ENCODE assay signal across 23 cellular contexts in genomic region chr6:135728589-135728988, GRCh38.
DNase-seq lines count a peak whose midpoint lies in the region; ATAC-seq, FAIRE-seq and TF ChIP-seq lines count a peak whose summit lies in the region.
"Had no signal": no experiment of that assay in that cellular context is flagged by ENCODE, and none has a peak within 500 bp of the region (broad histone marks: within the 10 kb centered on the region; RNA-seq: fewer than 3 reads in every experiment).

No MANE protein-coding gene starts in this region.

- CTCF ChIA-PET in A549 (lab: Yijun Ruan, JAX), result no interaction called here

- no peak for FAIRE-seq in A549 (lab: Jason Lieb, UNC)
- FAIRE-seq: A204.1, G401.6, GM12892, GM19239 had no signal

- TF ChIP-seq POLR2A in A549 (IDR thresholded peaks at IDR 0.05; ENCODE audit: low read length), result no peak
- TF ChIP-seq POLR2A in prostate gland (IDR thresholded peaks at IDR 0.05), result no peak

- intact Hi-C loops in prostate gland (cut with DNase I) (no loop called here), aorta (cut with DNase I) (no loop called here)

- H3K36me3 ChIP-seq in prostate gland (no peaks in the 10 kb centered on the region), aorta (ENCODE audit: control insufficient read depth in 1 of 2, insufficient read depth in 2 of 2, low read length in 1 of 2) (no peaks in the 10 kb centered on the region)
- H3K36me3 ChIP-seq: BE2C had no signal

- POLR2A ChIA-PET in A549 (lab: Yijun Ruan, JAX), result no interaction called here

- no peak for TF ChIP-seq RAD21 in A549 (conservative IDR thresholded peaks at IDR 0.05 in 1 of 2, IDR thresholded peaks at IDR 0.05 in 1 of 2)

- H3K4me1 ChIP-seq in A549 (peaks cover 5% of the 10 kb centered on the region), prostate gland (replicated peaks) (no peaks in the 10 kb centered on the region), aorta (ENCODE audit: control insufficient read depth in 1 of 2, insufficient read depth in 2 of 2, low read length in 2 of 2) (no peaks in the 10 kb centered on the region)
- H3K4me1 ChIP-seq: BE2C; BLaER1 treated with 17β-estradiol and CSF1 and Interleukin-3, amounts not matched to agents 10 nM and 100 nM had no signal

- no peak for TF ChIP-seq EP300 in A549 (IDR thresholded peaks at IDR 0.05)

- WGBS in A549 (ENCODE audit: missing lambda C conversion rate), result 72% methylated on average over 2 of the region's 2 CpGs
- WGBS in prostate gland, result 16% methylated on average over 2 of the region's 2 CpGs
- 75 to 76% methylated on average over 2 of the region's 2 CpGs for WGBS in aorta, 2 donors

- H3K9me3 ChIP-seq in A549 (peaks cover 27% of the 10 kb centered on the region), prostate gland (no peaks in the 10 kb centered on the region), aorta (ENCODE audit: control insufficient read depth, low read length) (no peaks in the 10 kb centered on the region)
- H3K9me3 ChIP-seq: BE2C had no signal

- H3K27me3 ChIP-seq in prostate gland (replicated peaks; ENCODE audit: insufficient read depth) (no peaks in the 10 kb centered on the region), aorta (ENCODE audit: control insufficient read depth in 1 of 2, insufficient read depth in 2 of 2, low read length in 1 of 2) (no peaks in the 10 kb centered on the region)
- H3K27me3 ChIP-seq: BE2C; BLaER1 treated with 17β-estradiol and CSF1 and Interleukin-3, amounts not matched to agents 10 nM and 100 nM had no signal

- no peak for TF ChIP-seq CTCF in A549 (IDR thresholded peaks at IDR 0.05)
- TF ChIP-seq CTCF in VCaP (conservative IDR thresholded peaks at IDR 0.05), result no peak
- TF ChIP-seq CTCF in prostate gland (IDR thresholded peaks at IDR 0.05), result no peak

- H3K4me2 ChIP-seq in A549, result peak overlapping the region; percentile 23; the same call in 2 of the 3 replicates
- H3K4me2 ChIP-seq: BLaER1 treated with 17β-estradiol and CSF1 and Interleukin-3, amounts not matched to agents 10 nM and 100 nM; GM23338 had no signal

- H3K27ac ChIP-seq in A549 (peak overlapping the region; percentile 33 to 49; a peak in 5 of 6 replicates), VCaP (peak overlapping the region; percentile 47), prostate gland (no peak overlapping the region), aorta (ENCODE audit: low read depth in 1 of 2, low read length in 2 of 2) (no peak overlapping the region)
- H3K27ac ChIP-seq: 22Rv1; BLaER1 treated with 17β-estradiol and CSF1 and Interleukin-3, amounts not matched to agents 10 nM and 100 nM had no signal

- ATAC-seq in A549 (no peak), HG03432 (IDR thresholded peaks at IDR 0.05; ENCODE audit: unreplicated experiment) (no peak), aorta (ENCODE audit: low FRiP score) (no peak)
- ATAC-seq: GM23338, HCT116 had no signal

- H3K4me3 ChIP-seq in A549, result no peak overlapping the region
- H3K4me3 ChIP-seq in prostate gland, result no peak overlapping the region
- no peak overlapping the region for H3K4me3 ChIP-seq in aorta (ENCODE audit: low read length in 2 of 2)
- H3K4me3 ChIP-seq: BLaER1 treated with 17β-estradiol and CSF1 and Interleukin-3, amounts not matched to agents 10 nM and 100 nM; GM23338 had no signal

- DNase-seq in A549 (ENCODE audit: low read depth in 1 of 2, low spot score in 1 of 2), result no peak
- peak; percentile 59 for DNase-seq in M059J (ENCODE audit: low read depth)
- peak; percentile 6 for DNase-seq in prostate gland (ENCODE audit: low spot score)
- no peak for DNase-seq in DMS153 (lab: John Stamatoyannopoulos, UW)
- DNase-seq in aorta, result no peak
- DNase-seq: ACHN; AML-193; BE2C; CD4-positive, alpha-beta T cell; CD8-positive, alpha-beta memory T cell; DMS 273 treated with DMSO at 0.1 percent for 48 hours; DMS53; H9 had no signal

TF ChIP-seq in A549, 52 proteins besides CTCF, POLR2A, EP300 and RAD21:
- TF ChIP-seq CHD4 (IDR thresholded peaks at IDR 0.05; ENCODE audit: borderline replicate concordance), result no peak
- TF ChIP-seq KDM1A (IDR thresholded peaks at IDR 0.05; ENCODE audit: low read depth), result no peak
- no peak for TF ChIP-seq ZFP36 (IDR thresholded peaks at IDR 0.05; ENCODE audit: borderline replicate concordance, partially characterized antibody)
- no peak for TF ChIP-seq BCL3 (IDR thresholded peaks at IDR 0.05)
- no peak for TF ChIP-seq HMGXB4 (CRISPR knock-in tag; IDR thresholded peaks at IDR 0.05; ENCODE audit: borderline replicate concordance)
- TF ChIP-seq SMC3 (IDR thresholded peaks at IDR 0.05), result no peak
- TF ChIP-seq CBX8 (IDR thresholded peaks at IDR 0.05), result no peak
- no peak for TF ChIP-seq PHF8 (IDR thresholded peaks at IDR 0.05; ENCODE audit: borderline replicate concordance, low read depth)
- no peak for TF ChIP-seq JUNB (IDR thresholded peaks at IDR 0.05)
- no peak for TF ChIP-seq EHMT2 (IDR thresholded peaks at IDR 0.05; ENCODE audit: low read depth)
- no peak for TF ChIP-seq JUN (IDR thresholded peaks at IDR 0.05)
- TF ChIP-seq SREBF2 (IDR thresholded peaks at IDR 0.05), result no peak
- TF ChIP-seq, protein P1, sequence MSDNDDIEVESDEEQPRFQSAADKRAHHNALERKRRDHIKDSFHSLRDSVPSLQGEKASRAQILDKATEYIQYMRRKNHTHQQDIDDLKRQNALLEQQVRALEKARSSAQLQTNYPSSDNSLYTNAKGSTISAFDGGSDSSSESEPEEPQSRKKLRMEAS (IDR thresholded peaks at IDR 0.05), result no peak
- TF ChIP-seq ZC3H11A (IDR thresholded peaks at IDR 0.05), result no peak
- TF ChIP-seq NFE2L2 (conservative IDR thresholded peaks at IDR 0.05; ENCODE audit: low read length), result no peak

Comparison
In these comparisons a context has a peak if more than half of its experiments do, and no peak if none do; other contexts are left out.
1. DNase-seq: peak in M059J (single experiment) and prostate gland (single experiment); none in A549 (0 of 2), DMS153 (single experiment) and aorta (0 of 2).
2. H3K27ac ChIP-seq: peak in A549 (2 of 2) and VCaP (single experiment); none in prostate gland (0 of 2) and aorta (0 of 2).